8 cellular contexts compared by ENCODE assay signal in genomic region chr20:33811763-33812672, GRCh38. TPM values are rescaled to one million over a fixed set of nuclear protein-coding genes. Genes with fewer than 3 reads are reported as not detected.
DNase-seq lines count a peak whose midpoint lies in the region; ATAC-seq and TF ChIP-seq lines count a peak whose summit lies in the region.

No MANE protein-coding gene starts in this region.

- peaks cover 4% of the 10 kb centered on the region for H3K36me3 Mint-ChIP-seq in mesothelial cell of epicardium

- peaks cover 14% of the 10 kb centered on the region for H3K4me1 ChIP-seq in endocrine pancreas (ENCODE audit: control insufficient read depth, insufficient read depth, low read length)

- peaks cover 2% of the 10 kb centered on the region for H3K36me3 ChIP-seq in endocrine pancreas (ENCODE audit: control insufficient read depth, insufficient read depth, low read length)

- H3K4me3 Mint-ChIP-seq in mesothelial cell of epicardium: peak overlapping the region; percentile 94

- H3K27ac Mint-ChIP-seq in mesothelial cell of epicardium: peak overlapping the region; percentile 98

- no peaks in the 10 kb centered on the region for H3K9me3 ChIP-seq in endocrine pancreas (ENCODE audit: control insufficient read depth, low read length)

- H3K27me3 Mint-ChIP-seq in mesothelial cell of epicardium (ENCODE audit: low read depth): no peaks in the 10 kb centered on the region

- TF ChIP-seq CTCF in mesothelial cell of epicardium (IDR thresholded peaks at IDR 0.05; ENCODE audit: unreplicated experiment): no peak

- peak; percentile 30 for ATAC-seq in stimulated activated naive CD8-positive, alpha-beta T cell treated with anti-CD3 and anti-CD28 coated beads, Interleukin-15, Interleukin-2, amounts not matched to agents 100 U/mL and 50 U/mL, for 24 hours

- H3K4me3 ChIP-seq in endocrine pancreas (ENCODE audit: control insufficient read depth, insufficient read depth, low read length): peak overlapping the region; percentile 86

- peaks cover 30% of the 10 kb centered on the region for H3K4me1 Mint-ChIP-seq in mesothelial cell of epicardium

- H3K27me3 ChIP-seq in endocrine pancreas (ENCODE audit: control insufficient read depth, insufficient read depth, low read length): no peaks in the 10 kb centered on the region

- H3K9me3 Mint-ChIP-seq in mesothelial cell of epicardium: no peaks in the 10 kb centered on the region

- H3K9ac ChIP-seq in endocrine pancreas (ENCODE audit: control insufficient read depth, insufficient read depth, low read length): peak overlapping the region; percentile 100

- peak; percentile 30 for DNase-seq in activated gamma-delta T cell treated with anti-CD3 and anti-CD28 coated beads, Interleukin-2, amount 50 U/mL, for 16 hours (ENCODE audit: low read depth)
- no peak for DNase-seq in activated gamma-delta T cell treated with Interleukin-2 at 50 U/mL for 16 hours
- peak; percentile 48 to 58 for DNase-seq in Kasumi-1 (lab: John Stamatoyannopoulos, UW)
- DNase-seq in activated CD4-positive, alpha-beta T cell treated with anti-CD3 and anti-CD28 coated beads for 4 hours: peak; percentile 33 to 36
- no peak for DNase-seq in mesothelial cell of epicardium (ENCODE audit: low spot score in 2 of 2, unreplicated experiment in 2 of 2)
- peak; percentile 61 for DNase-seq in stimulated activated naive CD8-positive, alpha-beta T cell treated with anti-CD3 and anti-CD28 coated beads, Interleukin-15, Interleukin-2, amounts not matched to agents 100 U/mL and 50 U/mL, for 24 hours
- no peak for DNase-seq in NCI-H128 (lab: John Stamatoyannopoulos, UW; ENCODE audit: unreplicated experiment)

RNA-seq across cellular contexts. Expression of gene CHMP4B, which starts 0.9 kb away (rescaled TPM):
- total RNA-seq in mesothelial cell of epicardium: 76.9 to 79.4 TPM (median 77.7 TPM) in 3 replicates

Comparison
In these comparisons a context has a peak if more than half of its experiments do, and no peak if none do; other contexts are left out.
1. DNase-seq: peak in activated gamma-delta T cell treated with anti-CD3 and anti-CD28 coated beads, Interleukin-2, amount 50 U/mL, for 16 hours (single experiment), Kasumi-1 (2 of 2), activated CD4-positive, alpha-beta T cell treated with anti-CD3 and anti-CD28 coated beads for 4 hours (2 of 2) and stimulated activated naive CD8-positive, alpha-beta T cell treated with anti-CD3 and anti-CD28 coated beads, Interleukin-15, Interleukin-2, amounts not matched to agents 100 U/mL and 50 U/mL, for 24 hours (single experiment); none in activated gamma-delta T cell treated with Interleukin-2 at 50 U/mL for 16 hours (single experiment), mesothelial cell of epicardium (0 of 2) and NCI-H128 (single experiment).